In the genomic region with DNA sequence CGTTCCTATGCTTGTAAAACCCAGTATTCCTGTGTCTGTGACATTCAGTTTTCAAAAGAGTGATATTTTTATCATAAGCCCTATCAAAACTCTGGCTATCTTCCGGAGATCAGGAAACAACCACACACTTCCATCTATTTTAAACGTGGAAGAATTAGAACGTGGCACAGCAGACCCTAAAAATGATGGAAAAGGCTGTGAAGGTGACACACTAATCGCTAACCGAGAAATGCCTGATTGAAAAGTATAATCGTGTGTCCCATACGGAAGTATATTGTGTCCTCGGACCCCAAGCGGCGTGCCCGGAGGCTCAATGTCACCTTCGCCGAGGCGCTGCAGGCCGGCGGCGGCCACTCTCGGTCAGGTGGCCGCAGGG, we compare ENCODE assay signal across 2 cellular contexts.
TF ChIP-seq lines count a peak whose summit lies in the region.

No MANE protein-coding gene starts in this region.

TF ChIP-seq in SK-N-SH, 30 proteins besides CTCF, POLR2A, EP300 and RAD21 (continued from another document):
- TF ChIP-seq TAF1 (IDR thresholded peaks at IDR 0.05; ENCODE audit: borderline replicate concordance, low read depth, low read length) (no peak), CHD2 (IDR thresholded peaks at IDR 0.05; ENCODE audit: low read length, partially characterized antibody) (no peak), RXRA (IDR thresholded peaks at IDR 0.05; ENCODE audit: borderline replicate concordance, low read depth) (no peak), GATA2 (CRISPR knock-in tag; IDR thresholded peaks at IDR 0.05) (no peak)
- TF ChIP-seq, protein P1, sequence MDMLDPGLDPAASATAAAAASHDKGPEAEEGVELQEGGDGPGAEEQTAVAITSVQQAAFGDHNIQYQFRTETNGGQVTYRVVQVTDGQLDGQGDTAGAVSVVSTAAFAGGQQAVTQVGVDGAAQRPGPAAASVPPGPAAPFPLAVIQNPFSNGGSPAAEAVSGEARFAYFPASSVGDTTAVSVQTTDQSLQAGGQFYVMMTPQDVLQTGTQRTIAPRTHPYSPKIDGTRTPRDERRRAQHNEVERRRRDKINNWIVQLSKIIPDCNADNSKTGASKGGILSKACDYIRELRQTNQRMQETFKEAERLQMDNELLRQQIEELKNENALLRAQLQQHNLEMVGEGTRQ (IDR thresholded peaks at IDR 0.05; ENCODE audit: borderline replicate concordance, low read depth, low read length), result no peak
- TF ChIP-seq, protein P2, sequence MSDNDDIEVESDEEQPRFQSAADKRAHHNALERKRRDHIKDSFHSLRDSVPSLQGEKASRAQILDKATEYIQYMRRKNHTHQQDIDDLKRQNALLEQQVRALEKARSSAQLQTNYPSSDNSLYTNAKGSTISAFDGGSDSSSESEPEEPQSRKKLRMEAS (IDR thresholded peaks at IDR 0.05; ENCODE audit: low read depth), result no peak
- TF ChIP-seq, protein P3, sequence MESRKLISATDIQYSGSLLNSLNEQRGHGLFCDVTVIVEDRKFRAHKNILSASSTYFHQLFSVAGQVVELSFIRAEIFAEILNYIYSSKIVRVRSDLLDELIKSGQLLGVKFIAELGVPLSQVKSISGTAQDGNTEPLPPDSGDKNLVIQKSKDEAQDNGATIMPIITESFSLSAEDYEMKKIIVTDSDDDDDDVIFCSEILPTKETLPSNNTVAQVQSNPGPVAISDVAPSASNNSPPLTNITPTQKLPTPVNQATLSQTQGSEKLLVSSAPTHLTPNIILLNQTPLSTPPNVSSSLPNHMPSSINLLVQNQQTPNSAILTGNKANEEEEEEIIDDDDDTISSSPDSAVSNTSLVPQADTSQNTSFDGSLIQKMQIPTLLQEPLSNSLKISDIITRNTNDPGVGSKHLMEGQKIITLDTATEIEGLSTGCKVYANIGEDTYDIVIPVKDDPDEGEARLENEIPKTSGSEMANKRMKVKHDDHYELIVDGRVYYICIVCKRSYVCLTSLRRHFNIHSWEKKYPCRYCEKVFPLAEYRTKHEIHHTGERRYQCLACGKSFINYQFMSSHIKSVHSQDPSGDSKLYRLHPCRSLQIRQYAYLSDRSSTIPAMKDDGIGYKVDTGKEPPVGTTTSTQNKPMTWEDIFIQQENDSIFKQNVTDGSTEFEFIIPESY (IDR thresholded peaks at IDR 0.05; ENCODE audit: borderline replicate concordance, low read depth), result no peak

TF ChIP-seq in SK-N-SH treated with all-trans-retinoic acid at 6 μM for 48 hours, 23 proteins besides CTCF, POLR2A, EP300 and RAD21 (continued from another document):
- TF ChIP-seq, protein P4, sequence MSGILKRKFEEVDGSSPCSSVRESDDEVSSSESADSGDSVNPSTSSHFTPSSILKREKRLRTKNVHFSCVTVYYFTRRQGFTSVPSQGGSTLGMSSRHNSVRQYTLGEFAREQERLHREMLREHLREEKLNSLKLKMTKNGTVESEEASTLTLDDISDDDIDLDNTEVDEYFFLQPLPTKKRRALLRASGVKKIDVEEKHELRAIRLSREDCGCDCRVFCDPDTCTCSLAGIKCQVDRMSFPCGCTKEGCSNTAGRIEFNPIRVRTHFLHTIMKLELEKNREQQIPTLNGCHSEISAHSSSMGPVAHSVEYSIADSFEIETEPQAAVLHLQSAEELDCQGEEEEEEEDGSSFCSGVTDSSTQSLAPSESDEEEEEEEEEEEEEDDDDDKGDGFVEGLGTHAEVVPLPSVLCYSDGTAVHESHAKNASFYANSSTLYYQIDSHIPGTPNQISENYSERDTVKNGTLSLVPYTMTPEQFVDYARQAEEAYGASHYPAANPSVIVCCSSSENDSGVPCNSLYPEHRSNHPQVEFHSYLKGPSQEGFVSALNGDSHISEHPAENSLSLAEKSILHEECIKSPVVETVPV (CRISPR knock-in tag; IDR thresholded peaks at IDR 0.05), result no peak
- no peak for TF ChIP-seq ESRRG (CRISPR knock-in tag; IDR thresholded peaks at IDR 0.05)
- no peak for TF ChIP-seq ZNF8 (CRISPR knock-in tag; IDR thresholded peaks at IDR 0.05)
- TF ChIP-seq SNAI2 (CRISPR knock-in tag; IDR thresholded peaks at IDR 0.05), result no peak
- no peak for TF ChIP-seq RARB (CRISPR knock-in tag; IDR thresholded peaks at IDR 0.05)
- no peak for TF ChIP-seq TCF4 (CRISPR knock-in tag; IDR thresholded peaks at IDR 0.05; ENCODE audit: borderline replicate concordance)
- TF ChIP-seq ARNTL (CRISPR knock-in tag; IDR thresholded peaks at IDR 0.05; ENCODE audit: borderline replicate concordance, low read depth), result no peak
- TF ChIP-seq ZNF565 (CRISPR knock-in tag; conservative IDR thresholded peaks at IDR 0.05; ENCODE audit: low read depth), result no peak
- TF ChIP-seq, protein P5, sequence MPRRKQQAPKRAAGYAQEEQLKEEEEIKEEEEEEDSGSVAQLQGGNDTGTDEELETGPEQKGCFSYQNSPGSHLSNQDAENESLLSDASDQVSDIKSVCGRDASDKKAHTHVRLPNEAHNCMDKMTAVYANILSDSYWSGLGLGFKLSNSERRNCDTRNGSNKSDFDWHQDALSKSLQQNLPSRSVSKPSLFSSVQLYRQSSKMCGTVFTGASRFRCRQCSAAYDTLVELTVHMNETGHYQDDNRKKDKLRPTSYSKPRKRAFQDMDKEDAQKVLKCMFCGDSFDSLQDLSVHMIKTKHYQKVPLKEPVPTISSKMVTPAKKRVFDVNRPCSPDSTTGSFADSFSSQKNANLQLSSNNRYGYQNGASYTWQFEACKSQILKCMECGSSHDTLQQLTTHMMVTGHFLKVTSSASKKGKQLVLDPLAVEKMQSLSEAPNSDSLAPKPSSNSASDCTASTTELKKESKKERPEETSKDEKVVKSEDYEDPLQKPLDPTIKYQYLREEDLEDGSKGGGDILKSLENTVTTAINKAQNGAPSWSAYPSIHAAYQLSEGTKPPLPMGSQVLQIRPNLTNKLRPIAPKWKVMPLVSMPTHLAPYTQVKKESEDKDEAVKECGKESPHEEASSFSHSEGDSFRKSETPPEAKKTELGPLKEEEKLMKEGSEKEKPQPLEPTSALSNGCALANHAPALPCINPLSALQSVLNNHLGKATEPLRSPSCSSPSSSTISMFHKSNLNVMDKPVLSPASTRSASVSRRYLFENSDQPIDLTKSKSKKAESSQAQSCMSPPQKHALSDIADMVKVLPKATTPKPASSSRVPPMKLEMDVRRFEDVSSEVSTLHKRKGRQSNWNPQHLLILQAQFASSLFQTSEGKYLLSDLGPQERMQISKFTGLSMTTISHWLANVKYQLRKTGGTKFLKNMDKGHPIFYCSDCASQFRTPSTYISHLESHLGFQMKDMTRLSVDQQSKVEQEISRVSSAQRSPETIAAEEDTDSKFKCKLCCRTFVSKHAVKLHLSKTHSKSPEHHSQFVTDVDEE (CRISPR knock-in tag; IDR thresholded peaks at IDR 0.05), result no peak
- no peak for TF ChIP-seq GLIS3 (CRISPR knock-in tag; IDR thresholded peaks at IDR 0.05)
- TF ChIP-seq TOX (CRISPR knock-in tag; IDR thresholded peaks at IDR 0.05; ENCODE audit: borderline replicate concordance), result no peak
- no peak for TF ChIP-seq ZNF70 (CRISPR knock-in tag; IDR thresholded peaks at IDR 0.05)
- no peak for TF ChIP-seq PPARA (CRISPR knock-in tag; IDR thresholded peaks at IDR 0.05; ENCODE audit: borderline replicate concordance)
- TF ChIP-seq ZC3H10 (CRISPR knock-in tag; IDR thresholded peaks at IDR 0.05), result no peak
- TF ChIP-seq BACH2 (CRISPR knock-in tag; IDR thresholded peaks at IDR 0.05; ENCODE audit: borderline replicate concordance), result no peak
- TF ChIP-seq OSR1 (CRISPR knock-in tag; IDR thresholded peaks at IDR 0.05), result no peak
- TF ChIP-seq CSDC2 (CRISPR knock-in tag; IDR thresholded peaks at IDR 0.05), result no peak
